ENCODE assay signal across 1 cellular context in the genomic region with DNA sequence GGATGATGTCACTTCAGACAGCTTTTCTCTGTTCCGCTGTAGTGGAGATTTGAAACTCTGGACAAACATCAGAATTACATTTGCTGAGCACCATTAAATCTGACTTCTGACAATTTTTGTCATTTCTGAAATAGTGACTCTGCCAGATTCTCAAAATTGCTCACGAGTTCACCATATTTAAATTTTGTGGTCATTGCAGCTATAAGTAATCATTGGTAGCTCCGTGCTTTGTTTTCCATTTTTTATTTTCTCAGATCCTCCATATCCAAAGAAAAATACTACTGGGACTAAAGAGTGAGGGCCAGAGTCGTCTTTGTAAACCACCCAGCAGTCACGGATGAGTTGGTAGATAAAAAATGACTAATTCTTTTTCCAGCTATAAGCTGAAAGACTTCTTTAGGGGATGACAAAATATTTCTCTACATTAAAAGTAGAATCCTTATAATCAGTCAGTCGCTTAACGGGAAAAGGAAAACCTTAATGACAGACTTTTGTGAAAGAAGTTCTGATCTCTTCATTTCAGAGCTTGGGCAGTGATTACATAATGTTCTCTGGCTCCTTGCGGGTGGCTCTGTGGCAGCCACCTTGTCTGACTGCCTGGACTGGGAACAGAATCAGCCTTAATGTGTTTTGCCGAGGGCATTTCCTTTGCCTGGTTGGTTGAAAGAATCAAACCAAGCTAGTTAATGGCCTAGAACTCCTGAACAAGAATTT.
A peak's percentile ranks its signal among the peaks of the same experiment; 100 is the strongest.
TF ChIP-seq lines count a peak whose summit lies in the region.

No MANE protein-coding gene starts in this region.

TF ChIP-seq in HepG2, 621 proteins besides CTCF, POLR2A, EP300 and RAD21 (continued from another document):
- TF ChIP-seq, protein P1, sequence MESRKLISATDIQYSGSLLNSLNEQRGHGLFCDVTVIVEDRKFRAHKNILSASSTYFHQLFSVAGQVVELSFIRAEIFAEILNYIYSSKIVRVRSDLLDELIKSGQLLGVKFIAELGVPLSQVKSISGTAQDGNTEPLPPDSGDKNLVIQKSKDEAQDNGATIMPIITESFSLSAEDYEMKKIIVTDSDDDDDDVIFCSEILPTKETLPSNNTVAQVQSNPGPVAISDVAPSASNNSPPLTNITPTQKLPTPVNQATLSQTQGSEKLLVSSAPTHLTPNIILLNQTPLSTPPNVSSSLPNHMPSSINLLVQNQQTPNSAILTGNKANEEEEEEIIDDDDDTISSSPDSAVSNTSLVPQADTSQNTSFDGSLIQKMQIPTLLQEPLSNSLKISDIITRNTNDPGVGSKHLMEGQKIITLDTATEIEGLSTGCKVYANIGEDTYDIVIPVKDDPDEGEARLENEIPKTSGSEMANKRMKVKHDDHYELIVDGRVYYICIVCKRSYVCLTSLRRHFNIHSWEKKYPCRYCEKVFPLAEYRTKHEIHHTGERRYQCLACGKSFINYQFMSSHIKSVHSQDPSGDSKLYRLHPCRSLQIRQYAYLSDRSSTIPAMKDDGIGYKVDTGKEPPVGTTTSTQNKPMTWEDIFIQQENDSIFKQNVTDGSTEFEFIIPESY (CRISPR knock-in tag; IDR thresholded peaks at IDR 0.05), result peak; percentile 44; the same call in 1 of the 2 replicates
- no peak for TF ChIP-seq HNRNPUL1 (IDR thresholded peaks at IDR 0.05; ENCODE audit: low read depth, low read length)
TF ChIP-seq in HepG2: peak in this region for 4.
